ENCODE assay signal across 22 cellular contexts in the genomic region with DNA sequence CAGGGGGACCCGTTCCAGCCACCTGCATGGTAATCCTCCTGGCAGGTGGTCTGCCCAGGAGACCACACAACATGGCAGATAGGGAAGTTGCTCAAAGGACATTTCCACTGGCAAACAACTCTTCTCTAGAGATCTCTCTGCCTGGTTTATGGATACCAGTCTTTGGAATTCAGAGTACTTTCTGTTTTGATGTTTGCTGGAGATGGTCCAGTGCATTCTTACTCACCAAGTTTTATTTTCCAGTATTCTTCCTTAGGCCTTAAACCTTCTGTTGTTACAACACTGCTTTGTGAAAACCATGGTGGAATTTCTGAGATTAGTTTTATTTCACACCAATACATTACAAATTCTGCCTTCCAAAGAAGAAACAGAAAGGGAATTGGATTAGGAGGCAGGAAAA.
DNase-seq lines count a peak whose midpoint lies in the region; ATAC-seq and TF ChIP-seq lines count a peak whose summit lies in the region.
"Had no signal": no experiment of that assay in that cellular context is flagged by ENCODE, and none has a peak within 500 bp of the region (broad histone marks: within the 10 kb centered on the region; RNA-seq: fewer than 3 reads in every experiment).

No MANE protein-coding gene starts in this region.

- H3K23ac ChIP-seq in IMR-90 (ENCODE audit: low read depth, low read length), result no peak overlapping the region

- no peak overlapping the region for H3K27ac ChIP-seq in IMR-90 (ENCODE audit: insufficient read depth, low read length)
- no peak overlapping the region for H3K27ac ChIP-seq in Peyer's patch
- H3K27ac ChIP-seq: body of pancreas, esophagus squamous epithelium, heart left ventricle, SJCRH30 had no signal

- H3K9me3 ChIP-seq in IMR-90 (ENCODE audit: control insufficient read depth, insufficient read depth, low read length) (no peaks in the 10 kb centered on the region), Peyer's patch (no peaks in the 10 kb centered on the region)
- H3K9me3 ChIP-seq: body of pancreas, esophagus squamous epithelium, heart left ventricle, SJCRH30 had no signal

- POLR2A ChIA-PET in IMR-90 (lab: Charles Lee; ENCODE audit: unreplicated experiment), result no interaction called here

- no peak overlapping the region for H4K5ac ChIP-seq in IMR-90 (ENCODE audit: low read depth, low read length)

- no peak overlapping the region for H2AK9ac ChIP-seq in IMR-90 (replicated peaks; ENCODE audit: low read depth, low read length, poor library complexity)

- no peak overlapping the region for H3K4ac ChIP-seq in IMR-90 (ENCODE audit: low read depth, low read length)

- no peak for TF ChIP-seq RAD21 in IMR-90 (IDR thresholded peaks at IDR 0.05; ENCODE audit: low read length)

- BruUV-seq in IMR-90 (replicated peaks; lab: Mats Ljungman, UMichigan), result no TSS peak

- H3K14ac ChIP-seq in IMR-90 (replicated peaks; ENCODE audit: low read depth, low read length), result no peak overlapping the region

- H2BK5ac ChIP-seq in IMR-90 (ENCODE audit: low read depth, low read length, poor library complexity, severe bottlenecking), result no peak overlapping the region

- in situ Hi-C loops in IMR-90 (cut with MboI; ENCODE audit: low sequenced_read_pairs), result no loop called here

- no peak overlapping the region for H2BK20ac ChIP-seq in IMR-90 (ENCODE audit: low read depth, low read length)

- no peak overlapping the region for H2AK5ac ChIP-seq in IMR-90 (ENCODE audit: low read depth, low read length)

- no peaks in the 10 kb centered on the region for H3K9me1 ChIP-seq in IMR-90 (ENCODE audit: insufficient read depth, low read length)

- no peak overlapping the region for H2BK15ac ChIP-seq in IMR-90 (ENCODE audit: low read depth, low read length)

- intact Hi-C loops in IMR-90 (cut with micrococcal nuclease), result no loop called here

- ATAC-seq in IMR-90 (ENCODE audit: low read depth), result no peak; the same call in 1 of the 2 replicates
- ATAC-seq: activated CD8-positive, alpha-beta memory T cell treated with anti-CD3 and anti-CD28 coated beads, Interleukin-2, amount 10 ng/mL, durations not matched to agents 7 days and 5 days; activated naive CD4-positive, alpha-beta T cell treated with anti-CD3 and anti-CD28 coated beads, Interleukin-2, amount 50 U/mL, for 72 hours; body of pancreas; stimulated activated naive B cell treated with anti-CD40 and anti-IgM and Interleukin-4, amounts not matched to agents 10 μg/mL and 1 μg/mL and 100 μg/mL, for 72 hours; T-helper 17 cell had no signal

- CTCF ChIA-PET in IMR-90 (lab: Yijun Ruan, JAX), result interaction anchor here (1.7 kb wide), 1 partner anchor 16 kb away, joined by 4 read pairs; no protein-coding TSS in a partner anchor

- H3K4me1 ChIP-seq in IMR-90 (ENCODE audit: control insufficient read depth, insufficient read depth, low read length) (no peaks in the 10 kb centered on the region), Peyer's patch (no peaks in the 10 kb centered on the region)
- H3K4me1 ChIP-seq: esophagus squamous epithelium, SJCRH30 had no signal

- H3K27me3 ChIP-seq in IMR-90 (ENCODE audit: control insufficient read depth, insufficient read depth, low read length) (no peaks in the 10 kb centered on the region), Peyer's patch (no peaks in the 10 kb centered on the region)
- H3K27me3 ChIP-seq: body of pancreas, esophagus squamous epithelium, heart left ventricle, SJCRH30 had no signal

- dilution Hi-C loops in IMR-90 (cut with HindIII; ENCODE audit: low sequenced_read_pairs, unreplicated experiment), result no loop called here

- no peaks in the 10 kb centered on the region for H3K79me1 ChIP-seq in IMR-90 (ENCODE audit: low read depth in 1 of 2, low read length in 2 of 2)

- no peak overlapping the region for H4K91ac ChIP-seq in IMR-90 (ENCODE audit: insufficient read depth, low read depth, low read length)

- H2BK120ac ChIP-seq in IMR-90 (ENCODE audit: low read depth, low read length), result no peak overlapping the region

- TF ChIP-seq POLR2A in IMR-90 (IDR thresholded peaks at IDR 0.05; ENCODE audit: low read depth, low read length), result no peak
- TF ChIP-seq POLR2A in Peyer's patch (IDR thresholded peaks at IDR 0.05), result no peak

- no peak overlapping the region for H4K8ac ChIP-seq in IMR-90 (ENCODE audit: low read depth in 2 of 2, low read length in 2 of 2)

- no peak overlapping the region for H3K9ac ChIP-seq in IMR-90 (ENCODE audit: low read depth, low read length)

- H3K36me3 ChIP-seq in IMR-90 (ENCODE audit: control insufficient read depth, insufficient read depth, low read length), result no peaks in the 10 kb centered on the region
- no peaks in the 10 kb centered on the region for H3K36me3 ChIP-seq in Peyer's patch
- H3K36me3 ChIP-seq: esophagus squamous epithelium, heart left ventricle, SJCRH30 had no signal

- no peaks in the 10 kb centered on the region for H4K20me1 ChIP-seq in IMR-90 (ENCODE audit: insufficient read depth, low read length)

- H2AFZ ChIP-seq in IMR-90 (replicated peaks; ENCODE audit: low read length, poor library complexity), result no peak overlapping the region

- WGBS in IMR-90 (ENCODE audit: extremely low coverage in 2 of 2, insufficient read length in 1 of 2), 2 experiments, result no CpG with 5 or more reads among the region's 1 CpG

- H3K4me2 ChIP-seq in IMR-90 (ENCODE audit: low read depth, low read length), result no peak overlapping the region

- H3K56ac ChIP-seq in IMR-90 (ENCODE audit: extremely low read depth, insufficient read depth, low read length), result no peak overlapping the region

- DNase-seq in DMS79 treated with DMSO at 0.1 percent for 48 hours (lab: John Stamatoyannopoulos, UW) (peak; percentile 77), IMR-90 (peak; percentile 1), fibroblast of gingiva (ENCODE audit: low read depth) (peak; percentile 45), renal cortical epithelial cell (ENCODE audit: low read depth) (peak; percentile 92), Peyer's patch (no peak), SIG-M5 treated with dmso at 0.1 percent for 504 hours (lab: John Stamatoyannopoulos, UW; ENCODE audit: unreplicated experiment) (no peak), AML-193 (lab: John Stamatoyannopoulos, UW) (no peak)
- DNase-seq: activated CD4-positive, alpha-beta T cell treated with anti-CD3 and anti-CD28 coated beads, Interleukin-2, amount 10 ng/mL, durations not matched to agents 24 days and 14 days; C1 segment of cervical spinal cord; effector memory CD4-positive, alpha-beta T cell; esophagus squamous epithelium; HCEC 1CT; Karpas-422; NCI-H1048; OCI-M1; SJCRH30; stimulated activated naive B cell treated with anti-CD40 and anti-IgM and Interleukin-4, amounts not matched to agents 10 μg/mL and 1 μg/mL and 100 μg/mL, for 72 hours; T-helper 17 cell had no signal

- no peak overlapping the region for H3K18ac ChIP-seq in IMR-90 (ENCODE audit: low read depth, low read length)

- TF ChIP-seq CTCF in IMR-90 (conservative IDR thresholded peaks at IDR 0.05; ENCODE audit: low read depth, low read length) (no peak), Peyer's patch (IDR thresholded peaks at IDR 0.05) (no peak)

- H3K4me3 ChIP-seq in IMR-90 (ENCODE audit: insufficient read depth, low read depth, low read length), result no peak overlapping the region
- H3K4me3 ChIP-seq in Peyer's patch, result no peak overlapping the region
- H3K4me3 ChIP-seq: body of pancreas, esophagus squamous epithelium, heart left ventricle, SJCRH30 had no signal

TF ChIP-seq in IMR-90, 13 proteins besides CTCF, POLR2A, EP300 and RAD21:
- TF ChIP-seq, protein P1, sequence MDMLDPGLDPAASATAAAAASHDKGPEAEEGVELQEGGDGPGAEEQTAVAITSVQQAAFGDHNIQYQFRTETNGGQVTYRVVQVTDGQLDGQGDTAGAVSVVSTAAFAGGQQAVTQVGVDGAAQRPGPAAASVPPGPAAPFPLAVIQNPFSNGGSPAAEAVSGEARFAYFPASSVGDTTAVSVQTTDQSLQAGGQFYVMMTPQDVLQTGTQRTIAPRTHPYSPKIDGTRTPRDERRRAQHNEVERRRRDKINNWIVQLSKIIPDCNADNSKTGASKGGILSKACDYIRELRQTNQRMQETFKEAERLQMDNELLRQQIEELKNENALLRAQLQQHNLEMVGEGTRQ (IDR thresholded peaks at IDR 0.05; ENCODE audit: low read depth, low read length), result no peak
- TF ChIP-seq CHD1 (IDR thresholded peaks at IDR 0.05; ENCODE audit: low read depth, low read length), result no peak
- no peak for TF ChIP-seq CEBPB (IDR thresholded peaks at IDR 0.05; ENCODE audit: low read depth, low read length)
- no peak for TF ChIP-seq RCOR1 (IDR thresholded peaks at IDR 0.05; ENCODE audit: insufficient replicate concordance, low read length)
- no peak for TF ChIP-seq NFE2L2 (IDR thresholded peaks at IDR 0.05; ENCODE audit: low read depth, low read length)
- TF ChIP-seq FOS (IDR thresholded peaks at IDR 0.05; ENCODE audit: low read depth, low read length), result no peak
- no peak for TF ChIP-seq SMC3 (IDR thresholded peaks at IDR 0.05; ENCODE audit: low read depth, low read length)
- no peak for TF ChIP-seq MAFK (IDR thresholded peaks at IDR 0.05; ENCODE audit: low read depth, low read length)
- no peak for TF ChIP-seq MAZ (IDR thresholded peaks at IDR 0.05; ENCODE audit: borderline replicate concordance, low read depth, low read length)
- TF ChIP-seq RFX5 (IDR thresholded peaks at IDR 0.05; ENCODE audit: low read depth, low read length), result no peak
- TF ChIP-seq, protein P2, sequence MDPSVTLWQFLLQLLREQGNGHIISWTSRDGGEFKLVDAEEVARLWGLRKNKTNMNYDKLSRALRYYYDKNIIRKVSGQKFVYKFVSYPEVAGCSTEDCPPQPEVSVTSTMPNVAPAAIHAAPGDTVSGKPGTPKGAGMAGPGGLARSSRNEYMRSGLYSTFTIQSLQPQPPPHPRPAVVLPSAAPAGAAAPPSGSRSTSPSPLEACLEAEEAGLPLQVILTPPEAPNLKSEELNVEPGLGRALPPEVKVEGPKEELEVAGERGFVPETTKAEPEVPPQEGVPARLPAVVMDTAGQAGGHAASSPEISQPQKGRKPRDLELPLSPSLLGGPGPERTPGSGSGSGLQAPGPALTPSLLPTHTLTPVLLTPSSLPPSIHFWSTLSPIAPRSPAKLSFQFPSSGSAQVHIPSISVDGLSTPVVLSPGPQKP (IDR thresholded peaks at IDR 0.05; ENCODE audit: borderline replicate concordance, low read depth, low read length), result no peak
- TF ChIP-seq MXI1 (IDR thresholded peaks at IDR 0.05; ENCODE audit: borderline replicate concordance, low read depth, low read length), result no peak
- TF ChIP-seq BHLHE40 (IDR thresholded peaks at IDR 0.05; ENCODE audit: low read depth, low read length), result no peak
TF ChIP-seq in IMR-90: peak in this region for 0.

Comparison
In these comparisons a context has a peak if more than half of its experiments do, and no peak if none do; other contexts are left out.
1. DNase-seq: peak in DMS79 treated with DMSO at 0.1 percent for 48 hours (single experiment), IMR-90 (single experiment), fibroblast of gingiva (single experiment) and renal cortical epithelial cell (single experiment); none in Peyer's patch (0 of 3), SIG-M5 treated with dmso at 0.1 percent for 504 hours (single experiment) and AML-193 (0 of 2).